In the genomic region with DNA sequence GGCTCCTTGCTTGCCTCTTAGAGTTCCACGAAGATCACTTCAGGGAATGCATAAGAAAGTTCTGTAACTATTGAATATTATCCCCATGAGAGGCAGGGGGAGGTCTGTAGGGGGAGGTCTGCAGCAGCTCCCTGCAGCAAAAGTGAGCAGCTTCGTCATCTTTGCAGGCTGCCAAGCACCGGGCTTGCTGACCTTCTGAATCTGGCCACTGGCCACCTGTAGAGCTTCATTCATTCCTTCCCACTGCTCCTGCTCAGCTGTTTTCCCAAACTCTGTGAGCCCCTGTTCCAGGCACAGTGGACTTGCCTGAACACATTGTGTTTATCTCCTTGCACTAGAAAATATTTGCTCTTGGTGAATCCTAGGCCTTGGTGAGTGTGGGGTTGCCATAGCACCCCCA, we compare ENCODE assay signal across 15 cellular contexts.
DNase-seq lines count a peak whose midpoint lies in the region; ATAC-seq, FAIRE-seq and TF ChIP-seq lines count a peak whose summit lies in the region.
"Had no signal": no experiment of that assay in that cellular context is flagged by ENCODE, and none has a peak within 500 bp of the region (broad histone marks: within the 10 kb centered on the region; RNA-seq: fewer than 3 reads in every experiment).

No MANE protein-coding gene starts in this region.

- no peaks in the 10 kb centered on the region for H3F3A ChIP-seq in neural progenitor cell (ENCODE audit: low read depth)

- H3K27ac ChIP-seq in right lobe of liver (no peak overlapping the region), HepG2 (ENCODE audit: extremely low read length, insufficient read depth, low read length) (no peak overlapping the region), neural progenitor cell (no peak overlapping the region)
- H3K27ac ChIP-seq: 22Rv1 had no signal

- peaks cover 3% of the 10 kb centered on the region for H3K27me3 Mint-ChIP-seq in neural progenitor cell (ENCODE audit: insufficient read depth, low read depth)

- no peak overlapping the region for H2AFZ ChIP-seq in HepG2 (ENCODE audit: low read length)
- peak overlapping the region; percentile 54 for H2AFZ ChIP-seq in neural progenitor cell (replicated peaks)

- H3K4me3 ChIP-seq in right lobe of liver: no peak overlapping the region
- H3K4me3 ChIP-seq in HepG2 (replicated peaks in 1 of 3; ENCODE audit: insufficient read depth in 1 of 3, low read depth in 2 of 3, low read length in 3 of 3): no peak overlapping the region
- H3K4me3 ChIP-seq in neural progenitor cell: no peak overlapping the region

- H3K4me1 ChIP-seq in right lobe of liver (peaks cover 0 to 20% (median 7%) of the 10 kb centered on the region in 4 donors), HepG2 (ENCODE audit: insufficient read depth, low read length) (no peaks in the 10 kb centered on the region), neural progenitor cell (peaks cover 7% of the 10 kb centered on the region)

- POLR2A ChIA-PET in HepG2 (lab: Yijun Ruan, JAX): no interaction called here

- TF ChIP-seq EP300 in HepG2 (IDR thresholded peaks at IDR 0.05; ENCODE audit: low read depth in 2 of 2, low read length in 2 of 2) (no peak), HepG2 (CRISPR knock-in tag; IDR thresholded peaks at IDR 0.05; ENCODE audit: borderline replicate concordance) (no peak)

- ATAC-seq in right lobe of liver (peak; percentile 52 to 74 (median 64)), HepG2 (no peak; the same call in 2 of the 3 replicates)
- ATAC-seq: CD8-positive, alpha-beta T cell had no signal

- H3K4me2 ChIP-seq in HepG2 (ENCODE audit: low read depth, low read length) (no peak overlapping the region), neural progenitor cell (no peak overlapping the region)

- peaks cover 6% of the 10 kb centered on the region for H3K9me3 Mint-ChIP-seq in neural progenitor cell

- whole genome bisulfite sequencing in right lobe of liver (ENCODE audit: insufficient coverage, low coverage, low lambda C conversion rate, missing lambda C conversion rate): 33% methylated on average over 3 of the region's 3 CpGs
- WGBS in HepG2 (ENCODE audit: low lambda C conversion rate): 2% methylated on average over 3 of the region's 3 CpGs

- no peak overlapping the region for H3K27ac Mint-ChIP-seq in neural progenitor cell
- H3K27ac Mint-ChIP-seq: CD14-positive monocyte; CD8-positive, alpha-beta T cell had no signal

- TF ChIP-seq POLR2A in right lobe of liver (IDR thresholded peaks at IDR 0.05) (no peak), HepG2 (IDR thresholded peaks at IDR 0.05; ENCODE audit: insufficient read depth in 1 of 2, low read depth in 2 of 2, low read length in 2 of 2) (no peak)

- no peaks in the 10 kb centered on the region for H4K20me1 ChIP-seq in HepG2 (ENCODE audit: insufficient read depth, low read length)
- H4K20me1 ChIP-seq in neural progenitor cell (ENCODE audit: low read depth): no peaks in the 10 kb centered on the region

- no TSS peak for BruUV-seq in HepG2 (replicated peaks; lab: Mats Ljungman, UMichigan)

- TF ChIP-seq RAD21 in HepG2 (CRISPR knock-in tag; IDR thresholded peaks at IDR 0.05): no peak

- no peak overlapping the region for H3K4me3 Mint-ChIP-seq in neural progenitor cell
- H3K4me3 Mint-ChIP-seq: CD14-positive monocyte; CD8-positive, alpha-beta T cell had no signal

- H3K4me1 Mint-ChIP-seq in neural progenitor cell: peaks cover 6% of the 10 kb centered on the region
- H3K4me1 Mint-ChIP-seq: CD14-positive monocyte had no signal

- no peaks in the 10 kb centered on the region for H3K36me3 ChIP-seq in right lobe of liver
- no peaks in the 10 kb centered on the region for H3K36me3 ChIP-seq in HepG2 (replicated peaks in 1 of 2; ENCODE audit: control insufficient read depth in 1 of 2, insufficient read depth in 2 of 2, low read length in 2 of 2)
- no peaks in the 10 kb centered on the region for H3K36me3 ChIP-seq in neural progenitor cell

- in situ Hi-C loops in HepG2 (cut with HindIII; ENCODE audit: extremely low pct_ligation_motif_present, low pct_unique_long_range_greater_than_20kb): no loop called here

- CTCF ChIA-PET in HepG2 (lab: Yijun Ruan, JAX; ENCODE audit: low intra/inter-chr PET ratio, low total read pairs): no interaction called here

- DNase-seq in DMS153 (lab: John Stamatoyannopoulos, UW): peak; percentile 12
- no peak for DNase-seq in DMS153 treated with DMSO at 0.1 percent for 48 hours (lab: John Stamatoyannopoulos, UW; ENCODE audit: unreplicated experiment)
- DNase-seq in right lobe of liver: peak in 1 of 3 donors; percentile 48
- DNase-seq in HepG2 (ENCODE audit: low spot score): no peak
- DNase-seq in neural progenitor cell (ENCODE audit: low spot score): no peak
- no peak for DNase-seq in NCI-H226
- DNase-seq in central memory CD4-positive, alpha-beta T cell: no peak
- DNase-seq: CD8-positive, alpha-beta T cell; COR-L47; DMS53; GF-D8; H7 had no signal

- H3K79me2 ChIP-seq in HepG2 (ENCODE audit: insufficient read depth, low read length) (no peaks in the 10 kb centered on the region), neural progenitor cell (ENCODE audit: low read depth) (no peaks in the 10 kb centered on the region)

- H3K9ac ChIP-seq in HepG2 (ENCODE audit: insufficient read depth, low read depth, low read length) (no peak overlapping the region), neural progenitor cell (no peak overlapping the region)

- H3K27me3 ChIP-seq in right lobe of liver (no peaks in the 10 kb centered on the region), HepG2 (ENCODE audit: control insufficient read depth in 1 of 2, insufficient read depth in 2 of 2, low read length in 2 of 2) (0 out of 5 replicates have a peak, but pooled peaks cover 0 to 1% of the 10 kb centered on the region in 2 experiments), neural progenitor cell (no peaks in the 10 kb centered on the region)

- H3K9me3 ChIP-seq in right lobe of liver (no peaks in the 10 kb centered on the region), HepG2 (ENCODE audit: low read length) (peaks cover 8% of the 10 kb centered on the region), neural progenitor cell (ENCODE audit: low read depth) (peaks cover 6% of the 10 kb centered on the region)

- intact Hi-C loops in right lobe of liver (cut with DNase I): no loop called here
- intact Hi-C loops in HepG2 (cut with micrococcal nuclease; ENCODE audit: unreplicated experiment): no loop called here

- H3K36me3 Mint-ChIP-seq in neural progenitor cell: no peaks in the 10 kb centered on the region
- H3K36me3 Mint-ChIP-seq: CD14-positive monocyte; CD8-positive, alpha-beta T cell had no signal

- TF ChIP-seq CTCF in right lobe of liver (IDR thresholded peaks at IDR 0.05) (no peak), HepG2 (CRISPR knock-in tag; IDR thresholded peaks at IDR 0.05) (no peak), neural progenitor cell (IDR thresholded peaks at IDR 0.05) (no peak)

- no peak for FAIRE-seq in HepG2 (lab: Jason Lieb, UNC)
- FAIRE-seq: D721Med had no signal

TF ChIP-seq in HepG2, 621 proteins besides CTCF, POLR2A, EP300 and RAD21:
- TF ChIP-seq RFX3 (CRISPR knock-in tag; IDR thresholded peaks at IDR 0.05): no peak
- TF ChIP-seq, protein P1, sequence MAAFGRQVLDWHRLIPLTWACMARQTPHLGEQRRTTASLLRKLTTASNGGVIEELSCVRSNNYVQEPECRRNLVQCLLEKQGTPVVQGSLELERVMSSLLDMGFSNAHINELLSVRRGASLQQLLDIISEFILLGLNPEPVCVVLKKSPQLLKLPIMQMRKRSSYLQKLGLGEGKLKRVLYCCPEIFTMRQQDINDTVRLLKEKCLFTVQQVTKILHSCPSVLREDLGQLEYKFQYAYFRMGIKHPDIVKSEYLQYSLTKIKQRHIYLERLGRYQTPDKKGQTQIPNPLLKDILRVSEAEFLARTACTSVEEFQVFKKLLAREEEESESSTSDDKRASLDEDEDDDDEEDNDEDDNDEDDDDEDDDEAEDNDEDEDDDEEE (CRISPR knock-in tag; IDR thresholded peaks at IDR 0.05): no peak
- TF ChIP-seq HNRNPUL1 (IDR thresholded peaks at IDR 0.05; ENCODE audit: low read depth, low read length): no peak
- TF ChIP-seq PPARG (CRISPR knock-in tag; conservative IDR thresholded peaks at IDR 0.05): no peak
TF ChIP-seq in HepG2: peak in this region for 0.
